Comparison of ENCODE assay signal across 22 cellular contexts in the genomic region with DNA sequence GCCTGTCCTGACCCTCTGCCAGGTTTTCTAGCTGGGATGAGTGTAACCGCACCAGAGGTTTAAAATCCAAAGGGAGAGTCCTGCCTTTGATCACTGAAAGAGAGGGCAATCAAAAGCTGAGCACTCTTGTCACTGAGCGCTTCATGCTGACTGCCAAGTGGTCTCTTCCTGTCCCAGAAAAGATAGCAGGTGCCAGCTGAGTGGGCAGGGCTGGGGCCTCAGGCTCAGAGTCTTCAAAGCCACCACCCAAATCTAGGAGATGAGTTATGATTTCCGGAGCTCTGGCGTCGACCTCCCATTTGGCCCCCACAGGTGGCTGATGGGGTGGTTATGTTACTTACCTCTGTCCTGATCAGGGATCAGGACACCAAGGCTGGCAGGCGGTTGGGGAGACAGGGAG.
DNase-seq lines count a peak whose midpoint lies in the region; ATAC-seq, FAIRE-seq and TF ChIP-seq lines count a peak whose summit lies in the region.
"Had no signal": no experiment of that assay in that cellular context is flagged by ENCODE, and none has a peak within 500 bp of the region (broad histone marks: within the 10 kb centered on the region; RNA-seq: fewer than 3 reads in every experiment).

No MANE protein-coding gene starts in this region.

- no peaks in the 10 kb centered on the region for H3K9me3 ChIP-seq in CD4-positive, CD25-positive, alpha-beta regulatory T cell (ENCODE audit: control insufficient read depth in 2 of 2, low read length in 2 of 2)
- no peaks in the 10 kb centered on the region for H3K9me3 ChIP-seq in T-helper 17 cell (ENCODE audit: control insufficient read depth, low read length, poor library complexity, severe bottlenecking)
- H3K9me3 ChIP-seq: thoracic aorta had no signal

- peak in 1 of 3 donors; percentile 12 for DNase-seq in CD4-positive, CD25-positive, alpha-beta regulatory T cell
- DNase-seq in DMS53 (lab: John Stamatoyannopoulos, UW): peak; percentile 88
- DNase-seq in NCI-H2107 (lab: John Stamatoyannopoulos, UW): peak; percentile 18
- DNase-seq in T-helper 17 cell: no peak
- DNase-seq in D721Med (ENCODE audit: insufficient read length, low spot score): no peak
- DNase-seq: activated CD4-positive, alpha-beta memory T cell treated with anti-CD3 and anti-CD28 coated beads for 36 hours; activated naive CD4-positive, alpha-beta T cell treated with Interleukin-2 at 50 U/mL for 16 hours; activated T-cell treated with anti-CD3 and anti-CD28 coated beads for 4 hours; EL; NCI-H1105; NCI-H526; stimulated activated CD4-positive, alpha-beta T cell treated with anti-CD3 and anti-CD28 coated beads, Interleukin-2, amount 100 ng/mL, for 24 hours; stimulated activated naive B cell treated with anti-CD40 and anti-IgM and Interleukin-4, amounts not matched to agents 10 μg/mL and 1 μg/mL and 100 μg/mL, for 72 hours; T1000 had no signal

- no peak for ATAC-seq in CD4-positive, CD25-positive, alpha-beta regulatory T cell (ENCODE audit: low read depth in 2 of 2)
- ATAC-seq in T-helper 17 cell: no peak
- ATAC-seq in HG03039 (IDR thresholded peaks at IDR 0.05; ENCODE audit: unreplicated experiment): no peak
- no peak for ATAC-seq in HG03108 (IDR thresholded peaks at IDR 0.05; ENCODE audit: unreplicated experiment)
- ATAC-seq: GM23338; stimulated activated naive B cell treated with anti-CD40 and anti-IgM and Interleukin-4, amounts not matched to agents 10 μg/mL and 1 μg/mL and 100 μg/mL, for 72 hours; WTC11 had no signal

- H3K36me3 ChIP-seq in CD4-positive, CD25-positive, alpha-beta regulatory T cell (ENCODE audit: control insufficient read depth, insufficient read depth, low read length): peaks cover 27% of the 10 kb centered on the region
- H3K36me3 ChIP-seq: thoracic aorta had no signal

- no peaks in the 10 kb centered on the region for H3K4me1 ChIP-seq in CD4-positive, CD25-positive, alpha-beta regulatory T cell (ENCODE audit: control insufficient read depth, insufficient read depth, low read length, poor library complexity, severe bottlenecking)

- H3K4me3 Mint-ChIP-seq in CD4-positive, CD25-positive, alpha-beta regulatory T cell: no peak overlapping the region
- no peak overlapping the region for H3K4me3 Mint-ChIP-seq in T-helper 17 cell
- H3K4me3 Mint-ChIP-seq: activated CD4-positive, alpha-beta memory T cell treated with anti-CD3 and anti-CD28 coated beads for 36 hours; GM23338; memory B cell; stimulated activated naive B cell treated with anti-CD40 and anti-IgM and Interleukin-4, amounts not matched to agents 10 μg/mL and 1 μg/mL and 100 μg/mL, for 72 hours; WTC11 had no signal

- H3K4me1 Mint-ChIP-seq in CD4-positive, CD25-positive, alpha-beta regulatory T cell: peaks cover 0 to 19% (median 11%) of the 10 kb centered on the region in 4 donors
- H3K4me1 Mint-ChIP-seq in T-helper 17 cell: peaks cover 24% of the 10 kb centered on the region
- H3K4me1 Mint-ChIP-seq: memory B cell; stimulated activated naive B cell treated with anti-CD40 and anti-IgM and Interleukin-4, amounts not matched to agents 10 μg/mL and 1 μg/mL and 100 μg/mL, for 72 hours had no signal

- H3K27ac ChIP-seq in CD4-positive, CD25-positive, alpha-beta regulatory T cell (ENCODE audit: insufficient read depth, low read length, poor library complexity, severe bottlenecking): no peak overlapping the region
- H3K27ac ChIP-seq: skin epidermis, thoracic aorta had no signal

- H3K36me3 Mint-ChIP-seq in CD4-positive, CD25-positive, alpha-beta regulatory T cell: peaks cover 36% of the 10 kb centered on the region
- peaks cover 2% of the 10 kb centered on the region for H3K36me3 Mint-ChIP-seq in T-helper 17 cell (ENCODE audit: low read depth)
- H3K36me3 Mint-ChIP-seq: memory B cell; stimulated activated naive B cell treated with anti-CD40 and anti-IgM and Interleukin-4, amounts not matched to agents 10 μg/mL and 1 μg/mL and 100 μg/mL, for 72 hours; WTC11 had no signal

- no peaks in the 10 kb centered on the region for H3K27me3 ChIP-seq in CD4-positive, CD25-positive, alpha-beta regulatory T cell (ENCODE audit: control insufficient read depth, insufficient read depth, low read length)

- H3K9me3 Mint-ChIP-seq in CD4-positive, CD25-positive, alpha-beta regulatory T cell: no peaks in the 10 kb centered on the region
- H3K9me3 Mint-ChIP-seq: activated CD4-positive, alpha-beta memory T cell treated with anti-CD3 and anti-CD28 coated beads for 36 hours; GM23338; memory B cell; stimulated activated naive B cell treated with anti-CD40 and anti-IgM and Interleukin-4, amounts not matched to agents 10 μg/mL and 1 μg/mL and 100 μg/mL, for 72 hours had no signal

- no peak overlapping the region for H3K4me3 ChIP-seq in CD4-positive, CD25-positive, alpha-beta regulatory T cell (ENCODE audit: low read depth, low read length)
- H3K4me3 ChIP-seq: GM23338, skin epidermis, thoracic aorta had no signal

- H3K27ac Mint-ChIP-seq in CD4-positive, CD25-positive, alpha-beta regulatory T cell: peak overlapping the region in 2 of 3 donors; percentile 16 to 51
- peak overlapping the region; percentile 39 for H3K27ac Mint-ChIP-seq in T-helper 17 cell
- H3K27ac Mint-ChIP-seq: activated CD4-positive, alpha-beta memory T cell treated with anti-CD3 and anti-CD28 coated beads for 36 hours; GM23338; memory B cell; stimulated activated naive B cell treated with anti-CD40 and anti-IgM and Interleukin-4, amounts not matched to agents 10 μg/mL and 1 μg/mL and 100 μg/mL, for 72 hours; WTC11 had no signal

- no peak for FAIRE-seq in D721Med (lab: Jason Lieb, UNC)
- FAIRE-seq: astrocyte had no signal

- no peak for TF ChIP-seq CTCF in D721Med (IDR thresholded peaks at IDR 0.05; ENCODE audit: insufficient read depth, missing control alignments)

- H3K27me3 Mint-ChIP-seq in CD4-positive, CD25-positive, alpha-beta regulatory T cell: no peaks in the 10 kb centered on the region
- H3K27me3 Mint-ChIP-seq in T-helper 17 cell: no peaks in the 10 kb centered on the region
- H3K27me3 Mint-ChIP-seq: activated CD4-positive, alpha-beta memory T cell treated with anti-CD3 and anti-CD28 coated beads for 36 hours; stimulated activated naive B cell treated with anti-CD40 and anti-IgM and Interleukin-4, amounts not matched to agents 10 μg/mL and 1 μg/mL and 100 μg/mL, for 72 hours had no signal

Comparison
In these comparisons a context has a peak if more than half of its experiments do, and no peak if none do; other contexts are left out.
1. DNase-seq: peak in DMS53 (single experiment) and NCI-H2107 (single experiment); none in T-helper 17 cell (0 of 3) and D721Med (single experiment).